Comparison of ENCODE assay signal across 21 cellular contexts in the genomic region with DNA sequence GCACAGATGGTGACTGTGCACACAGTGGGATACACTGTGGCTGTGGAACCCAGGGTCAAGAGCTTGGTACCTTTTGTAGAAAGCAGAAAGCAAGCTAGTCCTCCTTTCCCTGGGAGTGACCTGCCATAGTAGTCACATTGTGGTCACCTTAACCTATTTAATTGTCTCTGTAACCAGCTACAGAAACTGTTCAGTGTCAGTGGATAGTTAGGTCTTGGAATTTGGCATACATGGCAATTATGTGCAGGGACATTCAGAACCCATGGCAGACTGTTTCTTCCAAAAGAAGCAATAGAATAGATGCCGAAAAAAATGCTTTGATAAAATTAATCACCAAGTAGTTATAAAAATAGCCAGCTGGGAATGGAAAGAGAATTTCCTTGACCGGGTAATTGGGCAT. TPM values are rescaled to one million over a fixed set of nuclear protein-coding genes. Genes with fewer than 3 reads are reported as not detected.
A peak's percentile ranks its signal among the peaks of the same experiment; 100 is the strongest.
DNase-seq lines count a peak whose midpoint lies in the region; ATAC-seq, FAIRE-seq and TF ChIP-seq lines count a peak whose summit lies in the region.
"Had no signal": no experiment of that assay in that cellular context is flagged by ENCODE, and none has a peak within 500 bp of the region (broad histone marks: within the 10 kb centered on the region; RNA-seq: fewer than 3 reads in every experiment).

No MANE protein-coding gene starts in this region.

- no peak overlapping the region for H3K4me2 ChIP-seq in IMR-90 (ENCODE audit: low read depth, low read length)
- H3K4me2 ChIP-seq: A549 had no signal

- no peak for FAIRE-seq in urothelium cell line (lab: Jason Lieb, UNC)
- FAIRE-seq: A549, D721Med had no signal

- no peak overlapping the region for H4K8ac ChIP-seq in IMR-90 (ENCODE audit: low read depth in 2 of 2, low read length in 2 of 2)

- H4K20me1 ChIP-seq in IMR-90 (ENCODE audit: insufficient read depth, low read length): no peaks in the 10 kb centered on the region

- no peak overlapping the region for H2AK5ac ChIP-seq in IMR-90 (ENCODE audit: low read depth, low read length)

- no peak overlapping the region for H3K4me3 ChIP-seq in IMR-90 (ENCODE audit: insufficient read depth, low read depth, low read length)
- H3K4me3 ChIP-seq in right cardiac atrium (ENCODE audit: low read length): no peak overlapping the region
- H3K4me3 ChIP-seq: A549, GM23248, HAP-1 had no signal

- BruUV-seq in IMR-90 (replicated peaks; lab: Mats Ljungman, UMichigan): no TSS peak

- no peak overlapping the region for H3K27ac ChIP-seq in IMR-90 (ENCODE audit: insufficient read depth, low read length)
- H3K27ac ChIP-seq in right cardiac atrium (ENCODE audit: low read length): peak overlapping the region; percentile 19
- H3K27ac ChIP-seq: 22Rv1, A549, C4-2B, GM23248, HL-60 had no signal

- H3K79me1 ChIP-seq in IMR-90 (ENCODE audit: low read depth in 1 of 2, low read length in 2 of 2): peaks cover 13 to 20% of the 10 kb centered on the region in 2 experiments

- no peak for DNase-seq in activated naive CD4-positive, alpha-beta T cell treated with anti-CD3 and anti-CD28 coated beads for 36 hours
- peak; percentile 6 for DNase-seq in G401 (ENCODE audit: low spot score)
- DNase-seq in IMR-90: no peak
- no peak for DNase-seq in right cardiac atrium
- no peak for DNase-seq in urothelium cell line (ENCODE audit: low spot score)
- no peak for DNase-seq in middle frontal gyrus (ENCODE audit: extremely low spot score, low spot score)
- DNase-seq: AML-193; Caco-2; CD4-positive, alpha-beta T cell; DMS153; DMS79; GF-D8; GM23248 had no signal

- no peak for TF ChIP-seq RAD21 in IMR-90 (IDR thresholded peaks at IDR 0.05; ENCODE audit: low read length)

- no peak overlapping the region for H3K4me3 Mint-ChIP-seq in activated naive CD4-positive, alpha-beta T cell treated with anti-CD3 and anti-CD28 coated beads, Interleukin-2, amount 50 U/mL, for 24 hours
- H3K4me3 Mint-ChIP-seq in activated naive CD4-positive, alpha-beta T cell treated with anti-CD3 and anti-CD28 coated beads for 36 hours: no peak overlapping the region
- H3K4me3 Mint-ChIP-seq: CD4-positive, alpha-beta T cell had no signal

- peaks cover 18% of the 10 kb centered on the region for H3K36me3 Mint-ChIP-seq in activated naive CD4-positive, alpha-beta T cell treated with anti-CD3 and anti-CD28 coated beads, Interleukin-2, amount 50 U/mL, for 24 hours
- H3K36me3 Mint-ChIP-seq in activated naive CD4-positive, alpha-beta T cell treated with anti-CD3 and anti-CD28 coated beads for 36 hours (ENCODE audit: low read depth): peaks cover 16% of the 10 kb centered on the region

- ATAC-seq in IMR-90 (ENCODE audit: low read depth) (no peak), right cardiac atrium (peak in 1 of 2 donors; percentile 72), GM19395 (IDR thresholded peaks at IDR 0.05; ENCODE audit: unreplicated experiment) (no peak)
- ATAC-seq: A549 had no signal

- H2BK20ac ChIP-seq in IMR-90 (ENCODE audit: low read depth, low read length): no peak overlapping the region

- peaks cover 22% of the 10 kb centered on the region for H3K4me1 Mint-ChIP-seq in activated naive CD4-positive, alpha-beta T cell treated with anti-CD3 and anti-CD28 coated beads, Interleukin-2, amount 50 U/mL, for 24 hours
- H3K4me1 Mint-ChIP-seq in activated naive CD4-positive, alpha-beta T cell treated with anti-CD3 and anti-CD28 coated beads for 36 hours (ENCODE audit: low read depth): peaks cover 23% of the 10 kb centered on the region

- TF ChIP-seq CTCF in IMR-90 (conservative IDR thresholded peaks at IDR 0.05; ENCODE audit: low read depth, low read length): no peak

- in situ Hi-C loops in G401 (cut with HindIII; ENCODE audit: low sequenced_read_pairs) (no loop called here), IMR-90 (cut with MboI; ENCODE audit: low sequenced_read_pairs) (no loop called here)

- H4K5ac ChIP-seq in IMR-90 (ENCODE audit: low read depth, low read length): no peak overlapping the region

- CTCF ChIA-PET in activated naive CD4-positive, alpha-beta T cell treated with anti-CD3 and anti-CD28 coated beads for 36 hours (lab: Charles Lee): interaction anchor here (0.8 to 2.0 kb wide), 2 partner anchors 16 to 30 kb away, joined by 3 to 6 read pairs; no protein-coding TSS in a partner anchor
- CTCF ChIA-PET in IMR-90 (lab: Yijun Ruan, JAX): no interaction called here

- H3K9ac ChIP-seq in IMR-90 (ENCODE audit: low read depth, low read length): no peak overlapping the region
- H3K9ac ChIP-seq: GM23248 had no signal

- no peak overlapping the region for H3K14ac ChIP-seq in IMR-90 (replicated peaks; ENCODE audit: low read depth, low read length)

- H2BK15ac ChIP-seq in IMR-90 (ENCODE audit: low read depth, low read length): no peak overlapping the region

- H3K18ac ChIP-seq in IMR-90 (ENCODE audit: low read depth, low read length): no peak overlapping the region

- POLR2A ChIA-PET in IMR-90 (lab: Charles Lee; ENCODE audit: unreplicated experiment): no interaction called here

- H3K36me3 ChIP-seq in IMR-90 (ENCODE audit: control insufficient read depth, insufficient read depth, low read length): peaks cover 10% of the 10 kb centered on the region

- H2AK9ac ChIP-seq in IMR-90 (replicated peaks; ENCODE audit: low read depth, low read length, poor library complexity): no peak overlapping the region

- no peaks in the 10 kb centered on the region for H3K27me3 ChIP-seq in IMR-90 (ENCODE audit: control insufficient read depth, insufficient read depth, low read length)
- no peaks in the 10 kb centered on the region for H3K27me3 ChIP-seq in right cardiac atrium (ENCODE audit: control insufficient read depth, insufficient read depth)

- intact Hi-C loops in activated naive CD4-positive, alpha-beta T cell treated with anti-CD3 and anti-CD28 coated beads for 36 hours (cut with micrococcal nuclease): no loop called here
- intact Hi-C loops in IMR-90 (cut with micrococcal nuclease) (no loop called here), right cardiac atrium (cut with DNase I) (no loop called here)

- no peaks in the 10 kb centered on the region for H3K9me3 Mint-ChIP-seq in activated naive CD4-positive, alpha-beta T cell treated with anti-CD3 and anti-CD28 coated beads, Interleukin-2, amount 50 U/mL, for 24 hours
- H3K9me3 Mint-ChIP-seq in activated naive CD4-positive, alpha-beta T cell treated with anti-CD3 and anti-CD28 coated beads for 36 hours: no peaks in the 10 kb centered on the region
- H3K9me3 Mint-ChIP-seq: CD4-positive, alpha-beta T cell had no signal

- no peak overlapping the region for H4K91ac ChIP-seq in IMR-90 (ENCODE audit: insufficient read depth, low read depth, low read length)

- H2BK5ac ChIP-seq in IMR-90 (ENCODE audit: low read depth, low read length, poor library complexity, severe bottlenecking): no peak overlapping the region

- 0 out of 2 replicates have a peak overlapping the region, but pooled peaks have one; percentile 46 for H3K23ac ChIP-seq in IMR-90 (ENCODE audit: low read depth, low read length)

- H2AFZ ChIP-seq in IMR-90 (replicated peaks; ENCODE audit: low read length, poor library complexity): no peak overlapping the region
- H2AFZ ChIP-seq: GM23248 had no signal

- WGBS in IMR-90 (ENCODE audit: extremely low coverage in 2 of 2, insufficient read length in 1 of 2), 2 experiments: no CpG with 5 or more reads among the region's 2 CpGs
- 49% methylated on average over 2 of the region's 2 CpGs for WGBS in right cardiac atrium

- H3K4me1 ChIP-seq in IMR-90 (ENCODE audit: control insufficient read depth, insufficient read depth, low read length) (peaks cover 2% of the 10 kb centered on the region; the same call in 1 of the 2 replicates), right cardiac atrium (ENCODE audit: control insufficient read depth, insufficient read depth, low read length) (no peaks in the 10 kb centered on the region)
- H3K4me1 ChIP-seq: A549, Caco-2, HAP-1 had no signal

- no peak overlapping the region for H2BK120ac ChIP-seq in IMR-90 (ENCODE audit: low read depth, low read length)

- H3K9me3 ChIP-seq in IMR-90 (ENCODE audit: control insufficient read depth, insufficient read depth, low read length): no peaks in the 10 kb centered on the region
- H3K9me3 ChIP-seq in right cardiac atrium (ENCODE audit: control insufficient read depth, low read length): no peaks in the 10 kb centered on the region
- H3K9me3 ChIP-seq: A549, Caco-2, HAP-1 had no signal

- no peak overlapping the region for H3K56ac ChIP-seq in IMR-90 (ENCODE audit: extremely low read depth, insufficient read depth, low read length)

- peaks cover 7% of the 10 kb centered on the region for H3K9me1 ChIP-seq in IMR-90 (ENCODE audit: insufficient read depth, low read length)

- no peak overlapping the region for H3K4ac ChIP-seq in IMR-90 (ENCODE audit: low read depth, low read length)

- dilution Hi-C loops in IMR-90 (cut with HindIII; ENCODE audit: low sequenced_read_pairs, unreplicated experiment): no loop called here

- H3K27ac Mint-ChIP-seq in activated naive CD4-positive, alpha-beta T cell treated with anti-CD3 and anti-CD28 coated beads, Interleukin-2, amount 50 U/mL, for 24 hours: peak overlapping the region; percentile 62
- no peak overlapping the region for H3K27ac Mint-ChIP-seq in activated naive CD4-positive, alpha-beta T cell treated with anti-CD3 and anti-CD28 coated beads for 36 hours
- H3K27ac Mint-ChIP-seq: CD4-positive, alpha-beta T cell had no signal

- no peaks in the 10 kb centered on the region for H3K27me3 Mint-ChIP-seq in activated naive CD4-positive, alpha-beta T cell treated with anti-CD3 and anti-CD28 coated beads, Interleukin-2, amount 50 U/mL, for 24 hours
- H3K27me3 Mint-ChIP-seq in activated naive CD4-positive, alpha-beta T cell treated with anti-CD3 and anti-CD28 coated beads for 36 hours (ENCODE audit: low read depth): no peaks in the 10 kb centered on the region
- H3K27me3 Mint-ChIP-seq: CD4-positive, alpha-beta T cell had no signal

- TF ChIP-seq POLR2A in IMR-90 (IDR thresholded peaks at IDR 0.05; ENCODE audit: low read depth, low read length): no peak

RNA-seq across cellular contexts. Expression of gene PPHLN1, which starts 30.4 kb away (rescaled TPM):
- 10 to 100 TPM; 52.9 to 63.3 TPM for total RNA-seq in activated naive CD4-positive, alpha-beta T cell treated with anti-CD3 and anti-CD28 coated beads for 36 hours
- 24.9 and 34.1 TPM in 2 replicates for total RNA-seq in G401 (2014; rRNA removed; shearing (Covaris generic))
- 50.7 and 96.9 TPM in 2 replicates for total RNA-seq in IMR-90 (2012; rRNA removed)
- 51.5 and 54.3 TPM in 2 replicates for polyA plus RNA-seq in IMR-90 (2012; rRNA removed)
- polyA plus RNA-seq in IMR-90 (2012; cell fraction: cytosol; rRNA removed): 6.7 and 14.3 TPM in 2 replicates
- polyA plus RNA-seq in IMR-90 (2012; cell fraction: nucleus; rRNA removed; ENCODE audit: low replicate concordance): 8.4 and 58.6 TPM in 2 replicates
- total RNA-seq in right cardiac atrium: 10 to 100 TPM; 39.2 to 48.8 (median 43.3) TPM
- 42.4 TPM for polyA plus RNA-seq in right cardiac atrium

RNA-seq across cellular contexts. Expression of gene ZCRB1, which starts 30.4 kb away (rescaled TPM):
- 10 to 100 TPM; 79.5 to 84.2 TPM for total RNA-seq in activated naive CD4-positive, alpha-beta T cell treated with anti-CD3 and anti-CD28 coated beads for 36 hours
- 52.4 and 98.1 TPM in 2 replicates for total RNA-seq in G401 (2014; rRNA removed; shearing (Covaris generic))
- total RNA-seq in IMR-90 (2012; rRNA removed) (28.1 and 33.1 TPM in 2 replicates), right cardiac atrium (10 to 100 TPM; 52.3 to 59.6 (median 56.9) TPM)
- polyA plus RNA-seq in IMR-90 (2012; rRNA removed) (19.7 and 29.2 TPM in 2 replicates), right cardiac atrium (42.8 TPM)
- 11.2 and 12.5 TPM in 2 replicates for polyA plus RNA-seq in IMR-90 (2012; cell fraction: cytosol; rRNA removed)
- polyA plus RNA-seq in IMR-90 (2012; cell fraction: nucleus; rRNA removed; ENCODE audit: low replicate concordance): 5.1 and 14.3 TPM in 2 replicates
